Comparison of ENCODE assay signal across 9 cellular contexts in genomic region chr16:28782354-28782753, GRCh38. TPM values are rescaled to one million over a fixed set of nuclear protein-coding genes. Genes with fewer than 3 reads are reported as not detected.
A peak's percentile ranks its signal among the peaks of the same experiment; 100 is the strongest.
DNase-seq lines count a peak whose midpoint lies in the region; ATAC-seq, FAIRE-seq and TF ChIP-seq lines count a peak whose summit lies in the region.
"Not testable (repeated sequence)": the region's sequence is repeated elsewhere in the genome, so short reads cannot be mapped to it uniquely, and the experiment has no call there.
"Had no signal": no experiment of that assay in that cellular context is flagged by ENCODE, and none has a peak within 500 bp of the region (broad histone marks: within the 10 kb centered on the region; RNA-seq: fewer than 3 reads in every experiment).

No MANE protein-coding gene starts in this region.

- H4K20me1 ChIP-seq in K562 (replicated peaks; ENCODE audit: control insufficient read depth, insufficient read depth, low read length); HepG2 (ENCODE audit: insufficient read depth, low read length): not testable (repeated sequence)

- not testable (repeated sequence) for H3K9me3 ChIP-seq in A549; Panc1 (ENCODE audit: control insufficient read depth, insufficient read depth, low read depth, low read length); K562 (replicated peaks; ENCODE audit: control insufficient read depth, insufficient read depth, low read depth, low read length); HepG2 (ENCODE audit: low read length); upper lobe of right lung

- H3K9ac ChIP-seq in K562 (ENCODE audit: insufficient read depth in 1 of 2, low read depth in 2 of 2, low read length in 2 of 2); HepG2 (ENCODE audit: insufficient read depth, low read depth, low read length): not testable (repeated sequence)

- TF ChIP-seq POLR2A in A549 (IDR thresholded peaks at IDR 0.05; ENCODE audit: low read length); K562 (conservative IDR thresholded peaks at IDR 0.05); HepG2 (IDR thresholded peaks at IDR 0.05; ENCODE audit: insufficient read depth in 1 of 2, low read depth in 2 of 2, low read length in 2 of 2): not testable (repeated sequence)

- not testable (repeated sequence) for FAIRE-seq in A549 (lab: Jason Lieb, UNC); K562 (lab: Jason Lieb, UNC); HepG2 (lab: Jason Lieb, UNC)

- H2AFZ ChIP-seq in K562 (ENCODE audit: low read depth, low read length); HepG2 (ENCODE audit: low read length): not testable (repeated sequence)

- CTCF ChIA-PET in A549 (lab: Yijun Ruan, JAX); Panc1 (lab: Charles Lee); K562 (lab: Yijun Ruan, JAX; ENCODE audit: low intra/inter-chr PET ratio); HepG2 (lab: Yijun Ruan, JAX; ENCODE audit: low intra/inter-chr PET ratio, low total read pairs): not testable (repeated sequence)

- H3K27me3 ChIP-seq in Panc1 (ENCODE audit: control insufficient read depth, insufficient read depth, low read length); K562 (ENCODE audit: control insufficient read depth in 2 of 2, insufficient read depth in 2 of 2, low read length in 2 of 2); HepG2 (ENCODE audit: control insufficient read depth in 1 of 2, insufficient read depth in 2 of 2, low read length in 2 of 2); upper lobe of right lung: not testable (repeated sequence)

- in situ Hi-C loops in Panc1 (cut with HindIII; ENCODE audit: low pct_unique_long_range_greater_than_20kb, low sequenced_read_pairs); HepG2 (cut with HindIII; ENCODE audit: extremely low pct_ligation_motif_present, low pct_unique_long_range_greater_than_20kb): not testable (repeated sequence)
- in situ Hi-C loops in K562 (cut with MboI): loop anchor here (25.0 kb wide), 1 partner anchor 170 kb away; the partner anchor contains the start of gene SULT1A1

- TF ChIP-seq CTCF in A549 (IDR thresholded peaks at IDR 0.05); Panc1 (IDR thresholded peaks at IDR 0.05); K562 (IDR thresholded peaks at IDR 0.05 in 2 of 3, conservative IDR thresholded peaks at IDR 0.05 in 1 of 3; ENCODE audit: insufficient read depth in 2 of 3, low read depth in 1 of 3, low read length in 3 of 3); HepG2 (CRISPR knock-in tag; IDR thresholded peaks at IDR 0.05); upper lobe of right lung (IDR thresholded peaks at IDR 0.05): not testable (repeated sequence)

- not testable (repeated sequence) for TF ChIP-seq RAD21 in A549 (conservative IDR thresholded peaks at IDR 0.05 in 1 of 2, IDR thresholded peaks at IDR 0.05 in 1 of 2); K562 (CRISPR knock-in tag; conservative IDR thresholded peaks at IDR 0.05 in 1 of 2, IDR thresholded peaks at IDR 0.05 in 1 of 2); HepG2 (CRISPR knock-in tag; IDR thresholded peaks at IDR 0.05)

- POLR2A ChIA-PET in A549 (lab: Yijun Ruan, JAX); Panc1 (lab: Charles Lee); K562 (lab: Yijun Ruan, JAX); HepG2 (lab: Yijun Ruan, JAX): not testable (repeated sequence)

- H3K4me1 ChIP-seq in A549; Panc1 (ENCODE audit: control insufficient read depth, insufficient read depth, low read length); K562 (replicated peaks in 1 of 2; ENCODE audit: control insufficient read depth in 2 of 2, insufficient read depth in 2 of 2, low read length in 2 of 2); HepG2 (ENCODE audit: insufficient read depth, low read length); upper lobe of right lung: not testable (repeated sequence)

- not testable (repeated sequence) for H3K79me2 ChIP-seq in K562 (ENCODE audit: control insufficient read depth, insufficient read depth, low read length); HepG2 (ENCODE audit: insufficient read depth, low read length)

- not testable (repeated sequence) for H3K36me3 ChIP-seq in Panc1 (ENCODE audit: control insufficient read depth, insufficient read depth, low read length); K562 (ENCODE audit: control insufficient read depth, insufficient read depth, low read length); HepG2 (replicated peaks in 1 of 2; ENCODE audit: control insufficient read depth in 1 of 2, insufficient read depth in 2 of 2, low read length in 2 of 2); upper lobe of right lung

- DNase-seq in A549 (ENCODE audit: low read depth in 1 of 2, low spot score in 1 of 2); Panc1 (ENCODE audit: low read depth, low spot score); K562 (ENCODE audit: extremely low read depth in 1 of 4, low spot score in 3 of 4); HepG2 (ENCODE audit: low spot score); upper lobe of right lung: not testable (repeated sequence)

- H3K27ac ChIP-seq in A549; Panc1 (ENCODE audit: low read length); K562 (ENCODE audit: extremely low read depth, low read depth, low read length); HepG2 (ENCODE audit: extremely low read length, insufficient read depth, low read length); upper lobe of right lung: not testable (repeated sequence)

- not testable (repeated sequence) for BruUV-seq in Panc1 (replicated peaks; lab: Mats Ljungman, UMichigan); K562 (replicated peaks; lab: Mats Ljungman, UMichigan); HepG2 (replicated peaks; lab: Mats Ljungman, UMichigan)

- ATAC-seq in A549 (peak; percentile 60 to 64; a peak in 4 of 6 replicates), Panc1 (0 out of 2 replicates have a peak, but pooled peaks have one; percentile 56), K562 (peak; percentile 76), HepG2 (peak; percentile 89), upper lobe of right lung (peak; percentile 62)

- no CpG with 5 or more reads among the region's 4 CpGs for WGBS in A549 (ENCODE audit: missing lambda C conversion rate)
- WGBS in K562 (ENCODE audit: insufficient coverage, low coverage, missing lambda C conversion rate): no CpG with 5 or more reads among the region's 4 CpGs
- no CpG with 5 or more reads among the region's 4 CpGs for WGBS in HepG2 (ENCODE audit: low lambda C conversion rate)

- not testable (repeated sequence) for H3K4me2 ChIP-seq in A549; K562 (ENCODE audit: insufficient read depth, low read length); HepG2 (ENCODE audit: low read depth, low read length)

- intact Hi-C loops in Panc1 (cut with micrococcal nuclease; ENCODE audit: unreplicated experiment); K562 (cut with micrococcal nuclease); HepG2 (cut with micrococcal nuclease; ENCODE audit: unreplicated experiment); upper lobe of right lung (cut with DNase I): not testable (repeated sequence)

- not testable (repeated sequence) for H3K9me1 ChIP-seq in K562 (ENCODE audit: control insufficient read depth, insufficient read depth, low read length)

- not testable (repeated sequence) for TF ChIP-seq EP300 in A549 (IDR thresholded peaks at IDR 0.05); K562 (IDR thresholded peaks at IDR 0.05; ENCODE audit: low read length); HepG2 (IDR thresholded peaks at IDR 0.05; ENCODE audit: low read depth in 2 of 2, low read length in 2 of 2); HepG2 (CRISPR knock-in tag; IDR thresholded peaks at IDR 0.05; ENCODE audit: borderline replicate concordance)

- not testable (repeated sequence) for H3K4me3 ChIP-seq in A549; Panc1 (ENCODE audit: low read depth in 2 of 2, low read length in 2 of 2); K562; HepG2 (replicated peaks in 1 of 3; ENCODE audit: insufficient read depth in 1 of 3, low read depth in 2 of 3, low read length in 3 of 3); upper lobe of right lung

RNA-seq across cellular contexts. Expression of gene NPIPB9, which starts 30.8 kb away (rescaled TPM):
- 4.6 and 4.9 TPM in 2 replicates for polyA plus RNA-seq in A549 (2011; rRNA removed)
- 1.5 and 1.8 TPM in 2 replicates for polyA plus RNA-seq in A549 (2012; cell fraction: cytosol; rRNA removed)
- 4.6 and 8.1 TPM in 2 replicates for polyA plus RNA-seq in A549 (2012; cell fraction: nucleus; rRNA removed)
- polyA plus RNA-seq in A549 (2017; fragmentation: RNase III; extraction: RNeasy Plus Mini Kit Qiagen cat#74134 plus additional on column Dnase treatment): 1.7 to 2.5 TPM (median 2.1 TPM) in 3 replicates
- polyA minus RNA-seq in A549 (2011; rRNA and poly(A)+ RNA removed): 0.78 and 1.1 TPM in 2 replicates
- 0.90 TPM for total RNA-seq in Panc1 (2021; ENCODE audit: unreplicated experiment)
- 0.55 TPM for polyA plus RNA-seq in Panc1 (2012; ENCODE audit: insufficient read length)
- 25.9 and 119 TPM in 2 replicates for total RNA-seq in K562 (2011; cell fraction: chromatin; rRNA removed; ENCODE audit: low replicate concordance)
- total RNA-seq in K562 (2011; cell fraction: nucleolus; rRNA removed): 4.0 and 9.3 TPM in 2 replicates
- 26.3 and 36.9 TPM in 2 replicates for total RNA-seq in K562 (2011; cell fraction: nucleoplasm; rRNA removed)
- 1.1 and 1.6 TPM in 2 replicates for total RNA-seq in K562 (2014; rRNA removed)
- total RNA-seq in K562 (2014; rRNA removed; fragmentation: Illumina TruSeq; extraction: Trizol): 2.4 and 2.9 TPM in 2 replicates
- 0.94 and 1.5 TPM in 2 replicates for total RNA-seq in K562 (2015; rRNA removed; fragmentation: Illumina TruSeq; extraction: Trizol)
- total RNA-seq in K562 (2021): 0.89 and 1.4 TPM in 2 replicates
- polyA plus RNA-seq in K562 (2011; rRNA removed): 0.69 and 0.89 TPM in 2 replicates
- 0.16 and 0.21 TPM in 2 replicates for polyA plus RNA-seq in K562 (2011; cell fraction: cytosol; rRNA removed)
- 1.3 and 1.6 TPM in 2 replicates for polyA plus RNA-seq in K562 (2011; cell fraction: nucleus; rRNA removed)
- polyA plus RNA-seq in K562 (2012): 0.72 and 0.86 TPM in 2 replicates
- 0.17 and 0.49 TPM in 2 replicates for polyA plus RNA-seq in K562 (2014; fragmentation: Illumina TruSeq; extraction: Trizol)
- under 1 TPM; 0.10 to 0.18 TPM for polyA plus RNA-seq in K562 (2014; fragmentation: Nextera tagmentation; extraction: Ambion mirVana)
- 1.2 TPM in 1 of 2 replicates, not detected in the other for polyA plus RNA-seq in K562 (2014; rRNA removed)
- 5.0 and 7.1 TPM in 2 replicates for polyA minus RNA-seq in K562 (2011; rRNA and poly(A)+ RNA removed)
- 1.5 TPM in 1 of 2 replicates, not detected in the other for polyA minus RNA-seq in K562 (2011; cell fraction: cytosol; rRNA and poly(A)+ RNA removed)
- polyA minus RNA-seq in K562 (2011; cell fraction: nucleus; rRNA and poly(A)+ RNA removed): 2.4 and 2.6 TPM in 2 replicates
- 0.29 and 1.0 TPM in 2 replicates for total RNA-seq in HepG2 (2016; rRNA removed; fragmentation: Illumina TruSeq; extraction: Trizol)
- total RNA-seq in HepG2 (2016; cell fraction: cytosol; rRNA removed; fragmentation: Illumina TruSeq; extraction: Trizol; ENCODE audit: low read depth): 0.20 TPM in 1 of 2 replicates, not detected in the other
- 0.78 TPM in 1 of 2 replicates, not detected in the other for total RNA-seq in HepG2 (2016; cell fraction: insoluble cytoplasmic fraction; rRNA removed; fragmentation: Illumina TruSeq; extraction: Trizol)
- total RNA-seq in HepG2 (2016; cell fraction: membrane; rRNA removed; fragmentation: Illumina TruSeq; extraction: Trizol): 0.22 and 0.24 TPM in 2 replicates
- total RNA-seq in HepG2 (2016; cell fraction: nucleus; rRNA removed; fragmentation: Illumina TruSeq; extraction: Trizol): 5.1 and 6.0 TPM in 2 replicates
- 0.52 and 0.77 TPM in 2 replicates for polyA plus RNA-seq in HepG2 (2011; rRNA removed)
- polyA plus RNA-seq in HepG2 (2011; cell fraction: cytosol; rRNA removed): 0.12 and 0.13 TPM in 2 replicates
- 0.97 and 1.1 TPM in 2 replicates for polyA plus RNA-seq in HepG2 (2011; cell fraction: nucleus; rRNA removed)
- polyA plus RNA-seq in HepG2 (2012): 0.83 and 0.87 TPM in 2 replicates
- polyA plus RNA-seq in HepG2 (2016; cell fraction: cytosol; fragmentation: Illumina TruSeq; extraction: Trizol; ENCODE audit: low read depth): 0.08 TPM in 1 of 2 replicates, not detected in the other
- 0.24 TPM in 1 of 2 replicates, not detected in the other for polyA plus RNA-seq in HepG2 (2016; cell fraction: insoluble cytoplasmic fraction; fragmentation: Illumina TruSeq; extraction: Trizol; ENCODE audit: low read depth)
- 0.15 and 0.16 TPM in 2 replicates for polyA plus RNA-seq in HepG2 (2016; cell fraction: membrane; fragmentation: Illumina TruSeq; extraction: Trizol; ENCODE audit: low read depth)
- 3.7 and 4.3 TPM in 2 replicates for polyA plus RNA-seq in HepG2 (2016; cell fraction: nucleus; fragmentation: Illumina TruSeq; extraction: Trizol; ENCODE audit: insufficient read depth, low read depth)
- 0.36 and 0.61 TPM in 2 replicates for polyA minus RNA-seq in HepG2 (2011; rRNA and poly(A)+ RNA removed; ENCODE audit: low replicate concordance)
- not detected in 2 replicates for polyA minus RNA-seq in HepG2 (2011; cell fraction: cytosol; rRNA and poly(A)+ RNA removed)
- 3.6 and 7.2 TPM in 2 replicates for polyA minus RNA-seq in HepG2 (2011; cell fraction: nucleus; rRNA and poly(A)+ RNA removed)
- total RNA-seq in upper lobe of right lung: 3.5 TPM
- total RNA-seq: Daoy had no signal
- polyA plus RNA-seq: CD14-positive monocyte; CD4-positive, alpha-beta memory T cell; CD8-positive, alpha-beta memory T cell had no signal

RNA-seq across cellular contexts. Expression of gene ATXN2L, which starts 40.4 kb away (rescaled TPM):
- polyA plus RNA-seq in A549 (2011; rRNA removed): 28.4 and 42.5 TPM in 2 replicates
- polyA plus RNA-seq in A549 (2012; cell fraction: cytosol; rRNA removed): 62.5 and 71.3 TPM in 2 replicates
- 233 and 337 TPM in 2 replicates for polyA plus RNA-seq in A549 (2012; cell fraction: nucleus; rRNA removed)
- polyA plus RNA-seq in A549 (2017; fragmentation: RNase III; extraction: RNeasy Plus Mini Kit Qiagen cat#74134 plus additional on column Dnase treatment): 134 to 137 TPM (median 135 TPM) in 3 replicates
- 42.2 and 49.0 TPM in 2 replicates for polyA minus RNA-seq in A549 (2011; rRNA and poly(A)+ RNA removed)
- 270 TPM for total RNA-seq in Panc1 (2021; ENCODE audit: unreplicated experiment)
- polyA plus RNA-seq in Panc1 (2012; ENCODE audit: insufficient read length): 314 TPM
- total RNA-seq in K562 (2011; cell fraction: chromatin; rRNA removed; ENCODE audit: low replicate concordance): 649 and 780 TPM in 2 replicates
- 305 and 317 TPM in 2 replicates for total RNA-seq in K562 (2011; cell fraction: nucleolus; rRNA removed)
- 402 and 422 TPM in 2 replicates for total RNA-seq in K562 (2011; cell fraction: nucleoplasm; rRNA removed)
- total RNA-seq in K562 (2014; rRNA removed): 62.2 and 78.2 TPM in 2 replicates
- total RNA-seq in K562 (2014; rRNA removed; fragmentation: Illumina TruSeq; extraction: Trizol): 37.2 and 38.7 TPM in 2 replicates
- 35.7 and 36.4 TPM in 2 replicates for total RNA-seq in K562 (2015; rRNA removed; fragmentation: Illumina TruSeq; extraction: Trizol)
- 233 and 280 TPM in 2 replicates for total RNA-seq in K562 (2021)
- polyA plus RNA-seq in K562 (2011; rRNA removed): 25.1 and 43.6 TPM in 2 replicates
- 32.0 and 34.3 TPM in 2 replicates for polyA plus RNA-seq in K562 (2011; cell fraction: cytosol; rRNA removed)
- polyA plus RNA-seq in K562 (2011; cell fraction: nucleus; rRNA removed): 272 and 340 TPM in 2 replicates
- polyA plus RNA-seq in K562 (2012): 146 and 261 TPM in 2 replicates
- 130 and 193 TPM in 2 replicates for polyA plus RNA-seq in K562 (2014; fragmentation: Illumina TruSeq; extraction: Trizol)
- 1 to 10 TPM; 3.8 to 6.5 TPM for polyA plus RNA-seq in K562 (2014; fragmentation: Nextera tagmentation; extraction: Ambion mirVana)
- 115 and 145 TPM in 2 replicates for polyA plus RNA-seq in K562 (2014; rRNA removed)
- 37.4 and 45.8 TPM in 2 replicates for polyA minus RNA-seq in K562 (2011; rRNA and poly(A)+ RNA removed)
- 89.4 and 177 TPM in 2 replicates for polyA minus RNA-seq in K562 (2011; cell fraction: cytosol; rRNA and poly(A)+ RNA removed)
- polyA minus RNA-seq in K562 (2011; cell fraction: nucleus; rRNA and poly(A)+ RNA removed): 75.4 and 98.7 TPM in 2 replicates
- total RNA-seq in HepG2 (2016; rRNA removed; fragmentation: Illumina TruSeq; extraction: Trizol): 40.8 and 48.4 TPM in 2 replicates
- 36.9 and 45.8 TPM in 2 replicates for total RNA-seq in HepG2 (2016; cell fraction: cytosol; rRNA removed; fragmentation: Illumina TruSeq; extraction: Trizol; ENCODE audit: low read depth)
- total RNA-seq in HepG2 (2016; cell fraction: insoluble cytoplasmic fraction; rRNA removed; fragmentation: Illumina TruSeq; extraction: Trizol): 42.8 and 43.7 TPM in 2 replicates
- total RNA-seq in HepG2 (2016; cell fraction: membrane; rRNA removed; fragmentation: Illumina TruSeq; extraction: Trizol): 52.1 and 54.1 TPM in 2 replicates
- 63.4 and 92.7 TPM in 2 replicates for total RNA-seq in HepG2 (2016; cell fraction: nucleus; rRNA removed; fragmentation: Illumina TruSeq; extraction: Trizol)
- polyA plus RNA-seq in HepG2 (2011; rRNA removed): 55.1 and 63.9 TPM in 2 replicates
- 23.4 and 26.4 TPM in 2 replicates for polyA plus RNA-seq in HepG2 (2011; cell fraction: cytosol; rRNA removed)
- 475 and 487 TPM in 2 replicates for polyA plus RNA-seq in HepG2 (2011; cell fraction: nucleus; rRNA removed)
- 130 and 201 TPM in 2 replicates for polyA plus RNA-seq in HepG2 (2012)
- polyA plus RNA-seq in HepG2 (2016; cell fraction: cytosol; fragmentation: Illumina TruSeq; extraction: Trizol; ENCODE audit: low read depth): 25.5 and 29.6 TPM in 2 replicates
- 97.1 and 152 TPM in 2 replicates for polyA plus RNA-seq in HepG2 (2016; cell fraction: insoluble cytoplasmic fraction; fragmentation: Illumina TruSeq; extraction: Trizol; ENCODE audit: low read depth)
- polyA plus RNA-seq in HepG2 (2016; cell fraction: membrane; fragmentation: Illumina TruSeq; extraction: Trizol; ENCODE audit: low read depth): 65.4 and 76.8 TPM in 2 replicates
- polyA plus RNA-seq in HepG2 (2016; cell fraction: nucleus; fragmentation: Illumina TruSeq; extraction: Trizol; ENCODE audit: insufficient read depth, low read depth): 346 and 353 TPM in 2 replicates
- polyA minus RNA-seq in HepG2 (2011; rRNA and poly(A)+ RNA removed; ENCODE audit: low replicate concordance): 36.7 and 65.3 TPM in 2 replicates
- 77.5 and 78.1 TPM in 2 replicates for polyA minus RNA-seq in HepG2 (2011; cell fraction: cytosol; rRNA and poly(A)+ RNA removed)
- 171 and 176 TPM in 2 replicates for polyA minus RNA-seq in HepG2 (2011; cell fraction: nucleus; rRNA and poly(A)+ RNA removed)
- total RNA-seq in upper lobe of right lung: 118 TPM
